14 cellular contexts compared by ENCODE assay signal in the genomic region with DNA sequence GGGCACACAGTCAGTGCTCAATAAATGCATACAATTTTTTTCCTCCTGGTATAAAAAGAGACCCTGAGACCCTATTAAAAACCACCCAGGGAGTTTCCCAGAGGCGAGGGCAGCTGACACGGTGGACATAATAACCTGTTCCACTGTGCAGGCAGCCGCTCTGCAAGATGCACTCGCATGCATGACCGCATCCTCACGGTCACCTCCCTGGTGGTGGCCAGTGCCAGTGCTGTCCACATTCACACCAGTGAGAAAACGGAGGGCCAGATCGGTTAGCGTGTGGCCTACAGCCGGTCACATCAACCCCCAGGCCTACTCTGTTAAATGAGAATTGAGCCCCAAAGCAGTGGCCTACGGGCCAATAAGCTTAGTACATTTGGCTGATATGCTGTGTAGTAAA. TPM values are rescaled to one million over a fixed set of nuclear protein-coding genes. Genes with fewer than 3 reads are reported as not detected.
DNase-seq lines count a peak whose midpoint lies in the region; ATAC-seq and TF ChIP-seq lines count a peak whose summit lies in the region.
"Had no signal": no experiment of that assay in that cellular context is flagged by ENCODE, and none has a peak within 500 bp of the region (broad histone marks: within the 10 kb centered on the region; RNA-seq: fewer than 3 reads in every experiment).

No MANE protein-coding gene starts in this region.

- peak overlapping the region; percentile 70 for H3K27ac Mint-ChIP-seq in T-helper 17 cell

- H2BK120ac ChIP-seq in neuronal stem cell (ENCODE audit: low read depth, low read length) = no peak overlapping the region

- H3K4me1 ChIP-seq in hepatocyte (ENCODE audit: insufficient read depth) (peaks cover 43% of the 10 kb centered on the region), neuronal stem cell (ENCODE audit: control insufficient read depth in 2 of 2, insufficient read depth in 1 of 2, low read depth in 1 of 2, low read length in 2 of 2) (peaks cover 6 to 23% of the 10 kb centered on the region in 2 donors), thyroid gland (peaks cover 43 to 90% of the 10 kb centered on the region in 2 donors)

- WGBS in hepatocyte (ENCODE audit: low lambda C conversion rate, missing lambda C conversion rate) = 93% methylated on average over 11 of the region's 11 CpGs
- WGBS in neuronal stem cell (ENCODE audit: extremely low coverage in 2 of 2, insufficient read length in 2 of 2, insufficient replicate concordance in 1 of 2), 2 donors = no CpG with 5 or more reads among the region's 11 CpGs
- WGBS in thyroid gland, 2 donors = 41% methylated on average over 11 of the region's 11 CpGs

- H2BK5ac ChIP-seq in neuronal stem cell (ENCODE audit: low read length) = no peak overlapping the region

- H2AFZ ChIP-seq in hepatocyte = no peak overlapping the region
- no peak overlapping the region for H2AFZ ChIP-seq in neuronal stem cell (ENCODE audit: low read length)

- H3K4me3 ChIP-seq in hepatocyte = no peak overlapping the region
- no peak overlapping the region for H3K4me3 ChIP-seq in neuronal stem cell (ENCODE audit: low read length in 2 of 2)
- no peak overlapping the region for H3K4me3 ChIP-seq in thyroid gland (replicated peaks in 1 of 3)
- H3K4me3 ChIP-seq: SK-N-MC had no signal

- H3K4me1 Mint-ChIP-seq in T-helper 17 cell = peaks cover 46% of the 10 kb centered on the region

- H4K8ac ChIP-seq in neuronal stem cell (ENCODE audit: low read depth, low read length) = no peak overlapping the region

- H3K4me2 ChIP-seq in hepatocyte = no peak overlapping the region
- H3K4me2 ChIP-seq in neuronal stem cell (ENCODE audit: insufficient read depth, low read length, poor library complexity, severe bottlenecking) = no peak overlapping the region

- H4K91ac ChIP-seq in neuronal stem cell (ENCODE audit: low read depth, low read length, poor library complexity) = no peak overlapping the region

- H3K27me3 ChIP-seq in hepatocyte (no peaks in the 10 kb centered on the region), neuronal stem cell (ENCODE audit: control insufficient read depth in 3 of 3, insufficient read depth in 3 of 3, low read depth in 1 of 3, low read length in 3 of 3) (no peaks in the 10 kb centered on the region), thyroid gland (no peaks in the 10 kb centered on the region)

- TF ChIP-seq CTCF in hepatocyte (IDR thresholded peaks at IDR 0.05; ENCODE audit: poor library complexity) = no peak
- peak in 4 of 6 experiments; percentile 27 to 49 (median 40) for TF ChIP-seq CTCF in thyroid gland (IDR thresholded peaks at IDR 0.05)

- H2BK15ac ChIP-seq in neuronal stem cell (ENCODE audit: low read length) = no peak overlapping the region

- H3K4me3 Mint-ChIP-seq in T-helper 17 cell = no peak overlapping the region

- H3K9me3 ChIP-seq in T-helper 17 cell (ENCODE audit: control insufficient read depth, low read length, poor library complexity, severe bottlenecking) (no peaks in the 10 kb centered on the region), hepatocyte (ENCODE audit: low read depth) (no peaks in the 10 kb centered on the region), neuronal stem cell (replicated peaks in 1 of 2; ENCODE audit: control insufficient read depth in 2 of 2, insufficient read depth in 1 of 2, low read depth in 1 of 2, low read length in 2 of 2) (no peaks in the 10 kb centered on the region), thyroid gland (no peaks in the 10 kb centered on the region)

- H3K9me2 ChIP-seq in hepatocyte (replicated peaks; ENCODE audit: insufficient read depth) = no peaks in the 10 kb centered on the region

- DNase-seq in T-helper 17 cell (no peak), hepatocyte (ENCODE audit: low spot score) (no peak), neuronal stem cell (ENCODE audit: low spot score) (no peak), thyroid gland (peak; percentile 89 to 95), NCI-H345 (lab: John Stamatoyannopoulos, UW) (no peak), NCI-H128 (lab: John Stamatoyannopoulos, UW; ENCODE audit: unreplicated experiment) (no peak), ACHN (no peak), NCI-H1436 treated with DMSO at 0.1 percent for 48 hours (lab: John Stamatoyannopoulos, UW) (no peak)
- DNase-seq: NCI-H1092 treated with DMSO at 0.1 percent for 48 hours, NCI-H187 treated with DMSO at 0.1 percent for 48 hours, NCI-H510A had no signal

- H2BK12ac ChIP-seq in neuronal stem cell (ENCODE audit: low read length) = no peak overlapping the region

- H3K9ac ChIP-seq in neuronal stem cell (ENCODE audit: low read depth, low read length, poor library complexity) = no peak overlapping the region

- ATAC-seq in T-helper 17 cell = no peak
- ATAC-seq: Panc1, Right ventricle myocardium inferior had no signal

- no peaks in the 10 kb centered on the region for H3K27me3 Mint-ChIP-seq in T-helper 17 cell

- H3K36me3 ChIP-seq in hepatocyte (replicated peaks; ENCODE audit: insufficient read depth, low read depth) (no peaks in the 10 kb centered on the region), neuronal stem cell (replicated peaks in 1 of 2; ENCODE audit: control insufficient read depth in 2 of 2, insufficient read depth in 2 of 2, low read length in 2 of 2) (no peaks in the 10 kb centered on the region), thyroid gland (peaks cover 5 to 9% of the 10 kb centered on the region in 2 donors)

- peaks cover 26% of the 10 kb centered on the region for H3K79me2 ChIP-seq in hepatocyte

- peak overlapping the region; percentile 37 for H3K23ac ChIP-seq in neuronal stem cell (ENCODE audit: low read depth, low read length, poor library complexity)

- intact Hi-C loops in thyroid gland (cut with DNase I) = no loop called here

- peak overlapping the region; percentile 93 for H3K27ac ChIP-seq in hepatocyte
- H3K27ac ChIP-seq in neuronal stem cell (replicated peaks; ENCODE audit: low read length) = no peak overlapping the region
- H3K27ac ChIP-seq in thyroid gland = peak overlapping the region; percentile 59 to 90 (median 86)
- H3K27ac ChIP-seq: SK-N-MC had no signal

- no peak overlapping the region for H3K4ac ChIP-seq in neuronal stem cell (ENCODE audit: low read length)

- no peak overlapping the region for H2AK5ac ChIP-seq in neuronal stem cell (ENCODE audit: low read depth, low read length)

- H3K14ac ChIP-seq in neuronal stem cell (ENCODE audit: low read length) = no peak overlapping the region

- peaks cover 7% of the 10 kb centered on the region for H3K36me3 Mint-ChIP-seq in T-helper 17 cell (ENCODE audit: low read depth)

- no peaks in the 10 kb centered on the region for H3K79me1 ChIP-seq in neuronal stem cell (ENCODE audit: low read depth, low read length)

- H3K18ac ChIP-seq in neuronal stem cell (ENCODE audit: low read length) = no peak overlapping the region

- in situ Hi-C loops in ACHN (cut with HindIII; ENCODE audit: low pct_ligation_motif_present, low pct_unique_long_range_greater_than_20kb, low sequenced_read_pairs) = no loop called here

- peak in 1 of 2 donors; percentile 45 for TF ChIP-seq POLR2A in thyroid gland (IDR thresholded peaks at IDR 0.05)

- no peaks in the 10 kb centered on the region for H4K20me1 ChIP-seq in hepatocyte (ENCODE audit: insufficient read depth, poor library complexity, severe bottlenecking)

RNA-seq across cellular contexts. Expression of gene SH3BP5, which starts 24.8 kb away (rescaled TPM):
- total RNA-seq in T-helper 17 cell (10 to 100 TPM; 50.7 to 78.4 TPM), hepatocyte (16.3 and 19.9 TPM in 2 replicates), thyroid gland (10 to 100 TPM; 60.2 to 90.4 (median 82.0) TPM)
- polyA plus RNA-seq in hepatocyte = 15.9 and 17.0 TPM in 2 replicates
- 6.1 TPM for polyA plus RNA-seq in neuronal stem cell (2013, experiment 1 of 2)
- 6.0 TPM for polyA plus RNA-seq in neuronal stem cell (2013, experiment 2 of 2)

Comparison
In these comparisons a context has a peak if more than half of its experiments do, and no peak if none do; other contexts are left out.
1. DNase-seq: peak in thyroid gland (2 of 2); none in T-helper 17 cell (0 of 3), hepatocyte (single experiment), neuronal stem cell (single experiment), NCI-H345 (single experiment), NCI-H128 (single experiment), ACHN (single experiment) and NCI-H1436 treated with DMSO at 0.1 percent for 48 hours (single experiment).